1 cellular context compared by ENCODE assay signal in the genomic region with DNA sequence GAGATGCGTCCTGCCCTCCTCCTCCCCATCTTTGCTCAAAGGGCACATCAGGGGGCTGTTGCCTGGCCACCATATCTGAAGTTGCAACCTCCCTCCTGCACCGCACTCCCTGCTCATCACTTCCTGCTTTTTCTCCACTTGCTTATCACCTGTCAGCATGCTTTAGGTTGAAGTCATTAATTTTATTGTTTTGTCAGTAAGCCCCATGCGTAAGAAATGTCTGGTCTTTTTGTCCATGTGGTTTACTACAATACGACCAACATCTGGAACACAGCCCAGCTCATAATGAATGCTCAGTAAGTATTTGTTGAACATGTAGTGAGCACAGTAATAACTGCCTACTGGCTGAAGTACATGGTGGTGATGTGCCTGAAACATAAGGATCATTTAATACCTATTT.
TF ChIP-seq lines count a peak whose summit lies in the region.

No MANE protein-coding gene starts in this region.

TF ChIP-seq in K562, 482 proteins besides CTCF, POLR2A, EP300 and RAD21 (continued from another document and continues in another):
- no peak for TF ChIP-seq HEY1 (CRISPR knock-in tag; IDR thresholded peaks at IDR 0.05; ENCODE audit: borderline replicate concordance)
- no peak for TF ChIP-seq RBM39 (optimal IDR thresholded peaks at IDR 0.05; ENCODE audit: low read depth, low read length)
- TF ChIP-seq, protein P1, sequence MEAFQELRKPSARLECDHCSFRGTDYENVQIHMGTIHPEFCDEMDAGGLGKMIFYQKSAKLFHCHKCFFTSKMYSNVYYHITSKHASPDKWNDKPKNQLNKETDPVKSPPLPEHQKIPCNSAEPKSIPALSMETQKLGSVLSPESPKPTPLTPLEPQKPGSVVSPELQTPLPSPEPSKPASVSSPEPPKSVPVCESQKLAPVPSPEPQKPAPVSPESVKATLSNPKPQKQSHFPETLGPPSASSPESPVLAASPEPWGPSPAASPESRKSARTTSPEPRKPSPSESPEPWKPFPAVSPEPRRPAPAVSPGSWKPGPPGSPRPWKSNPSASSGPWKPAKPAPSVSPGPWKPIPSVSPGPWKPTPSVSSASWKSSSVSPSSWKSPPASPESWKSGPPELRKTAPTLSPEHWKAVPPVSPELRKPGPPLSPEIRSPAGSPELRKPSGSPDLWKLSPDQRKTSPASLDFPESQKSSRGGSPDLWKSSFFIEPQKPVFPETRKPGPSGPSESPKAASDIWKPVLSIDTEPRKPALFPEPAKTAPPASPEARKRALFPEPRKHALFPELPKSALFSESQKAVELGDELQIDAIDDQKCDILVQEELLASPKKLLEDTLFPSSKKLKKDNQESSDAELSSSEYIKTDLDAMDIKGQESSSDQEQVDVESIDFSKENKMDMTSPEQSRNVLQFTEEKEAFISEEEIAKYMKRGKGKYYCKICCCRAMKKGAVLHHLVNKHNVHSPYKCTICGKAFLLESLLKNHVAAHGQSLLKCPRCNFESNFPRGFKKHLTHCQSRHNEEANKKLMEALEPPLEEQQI (IDR thresholded peaks at IDR 0.05): peak; percentile 61; the same call in 1 of the 2 replicates
- TF ChIP-seq STAT5A (IDR thresholded peaks at IDR 0.05; ENCODE audit: borderline replicate concordance, low read length): peak; percentile 60
- TF ChIP-seq BHLHE40 (IDR thresholded peaks at IDR 0.05; ENCODE audit: low read length): peak; percentile 25; the same call in 1 of the 2 replicates
- TF ChIP-seq, protein P2, sequence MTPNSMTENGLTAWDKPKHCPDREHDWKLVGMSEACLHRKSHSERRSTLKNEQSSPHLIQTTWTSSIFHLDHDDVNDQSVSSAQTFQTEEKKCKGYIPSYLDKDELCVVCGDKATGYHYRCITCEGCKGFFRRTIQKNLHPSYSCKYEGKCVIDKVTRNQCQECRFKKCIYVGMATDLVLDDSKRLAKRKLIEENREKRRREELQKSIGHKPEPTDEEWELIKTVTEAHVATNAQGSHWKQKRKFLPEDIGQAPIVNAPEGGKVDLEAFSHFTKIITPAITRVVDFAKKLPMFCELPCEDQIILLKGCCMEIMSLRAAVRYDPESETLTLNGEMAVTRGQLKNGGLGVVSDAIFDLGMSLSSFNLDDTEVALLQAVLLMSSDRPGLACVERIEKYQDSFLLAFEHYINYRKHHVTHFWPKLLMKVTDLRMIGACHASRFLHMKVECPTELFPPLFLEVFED (CRISPR knock-in tag; conservative IDR thresholded peaks at IDR 0.05): no peak
- peak; percentile 55 to 72; a peak in 3 of 4 replicates for TF ChIP-seq KDM1A (IDR thresholded peaks at IDR 0.05)
- no peak for TF ChIP-seq TGIF2 (CRISPR knock-in tag; IDR thresholded peaks at IDR 0.05)
- peak; percentile 75 for TF ChIP-seq NCOR1 (IDR thresholded peaks at IDR 0.05)
- TF ChIP-seq GABPB2 (CRISPR knock-in tag; conservative IDR thresholded peaks at IDR 0.05): no peak
- TF ChIP-seq CBFA2T3 (IDR thresholded peaks at IDR 0.05): peak; percentile 93
- TF ChIP-seq PML (IDR thresholded peaks at IDR 0.05; ENCODE audit: low read length): peak; percentile 76
- TF ChIP-seq SMARCA4 (IDR thresholded peaks at IDR 0.05): peak; percentile 80
- TF ChIP-seq NRF1 (conservative IDR thresholded peaks at IDR 0.05 in 1 of 2, IDR thresholded peaks at IDR 0.05 in 1 of 2): peak in 1 of 2 experiments; percentile 40; a peak in 1 of 4 replicates
- TF ChIP-seq ETV1 (tag; conservative IDR thresholded peaks at IDR 0.05; ENCODE audit: low read depth): peak; percentile 67
- peak; percentile 67 for TF ChIP-seq MTA2 (IDR thresholded peaks at IDR 0.05; ENCODE audit: low read depth)
- peak; percentile 35; the same call in 1 of the 2 replicates for TF ChIP-seq ELF1 (tag; IDR thresholded peaks at IDR 0.05)
- no peak for TF ChIP-seq PHF8 (IDR thresholded peaks at IDR 0.05; ENCODE audit: borderline replicate concordance, low read length)
- no peak for TF ChIP-seq ZNF133 (CRISPR knock-in tag; IDR thresholded peaks at IDR 0.05)
- peak; percentile 53; the same call in 1 of the 2 replicates for TF ChIP-seq CREM (IDR thresholded peaks at IDR 0.05; ENCODE audit: low read depth)
- no peak for TF ChIP-seq NFATC3 (IDR thresholded peaks at IDR 0.05)
- TF ChIP-seq PURB (CRISPR knock-in tag; IDR thresholded peaks at IDR 0.05; ENCODE audit: low read depth): no peak
- peak; percentile 68 for TF ChIP-seq POLR2AphosphoS5 (IDR thresholded peaks at IDR 0.05; ENCODE audit: control insufficient read depth, insufficient read depth, low read depth, low read length)
- TF ChIP-seq MYNN (IDR thresholded peaks at IDR 0.05): 0 out of 2 replicates have a peak, but pooled peaks have one; percentile 27
- TF ChIP-seq MYNN (CRISPR knock-in tag; IDR thresholded peaks at IDR 0.05): no peak
- TF ChIP-seq GATA2 (CRISPR knock-in tag; IDR thresholded peaks at IDR 0.05): peak; percentile 85
- peak in 1 of 2 experiments; percentile 57; a peak in 1 of 4 replicates for TF ChIP-seq FOXK2 (conservative IDR thresholded peaks at IDR 0.05 in 1 of 2, IDR thresholded peaks at IDR 0.05 in 1 of 2; ENCODE audit: low read depth in 2 of 2)
- TF ChIP-seq, protein P3, sequence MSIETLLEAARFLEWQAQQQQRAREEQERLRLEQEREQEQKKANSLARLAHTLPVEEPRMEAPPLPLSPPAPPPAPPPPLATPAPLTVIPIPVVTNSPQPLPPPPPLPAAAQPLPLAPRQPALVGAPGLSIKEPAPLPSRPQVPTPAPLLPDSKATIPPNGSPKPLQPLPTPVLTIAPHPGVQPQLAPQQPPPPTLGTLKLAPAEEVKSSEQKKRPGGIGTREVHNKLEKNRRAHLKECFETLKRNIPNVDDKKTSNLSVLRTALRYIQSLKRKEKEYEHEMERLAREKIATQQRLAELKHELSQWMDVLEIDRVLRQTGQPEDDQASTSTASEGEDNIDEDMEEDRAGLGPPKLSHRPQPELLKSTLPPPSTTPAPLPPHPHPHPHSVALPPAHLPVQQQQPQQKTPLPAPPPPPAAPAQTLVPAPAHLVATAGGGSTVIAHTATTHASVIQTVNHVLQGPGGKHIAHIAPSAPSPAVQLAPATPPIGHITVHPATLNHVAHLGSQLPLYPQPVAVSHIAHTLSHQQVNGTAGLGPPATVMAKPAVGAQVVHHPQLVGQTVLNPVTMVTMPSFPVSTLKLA (conservative IDR thresholded peaks at IDR 0.05): peak; percentile 46 to 81; a peak in 3 of 4 replicates
- no peak for TF ChIP-seq RAD51 (IDR thresholded peaks at IDR 0.05; ENCODE audit: borderline replicate concordance, low read depth)
- TF ChIP-seq KLF16 (IDR thresholded peaks at IDR 0.05): peak; percentile 76
- peak; percentile 36 for TF ChIP-seq DACH1 (IDR thresholded peaks at IDR 0.05; ENCODE audit: partially characterized antibody)
- TF ChIP-seq, protein P4, sequence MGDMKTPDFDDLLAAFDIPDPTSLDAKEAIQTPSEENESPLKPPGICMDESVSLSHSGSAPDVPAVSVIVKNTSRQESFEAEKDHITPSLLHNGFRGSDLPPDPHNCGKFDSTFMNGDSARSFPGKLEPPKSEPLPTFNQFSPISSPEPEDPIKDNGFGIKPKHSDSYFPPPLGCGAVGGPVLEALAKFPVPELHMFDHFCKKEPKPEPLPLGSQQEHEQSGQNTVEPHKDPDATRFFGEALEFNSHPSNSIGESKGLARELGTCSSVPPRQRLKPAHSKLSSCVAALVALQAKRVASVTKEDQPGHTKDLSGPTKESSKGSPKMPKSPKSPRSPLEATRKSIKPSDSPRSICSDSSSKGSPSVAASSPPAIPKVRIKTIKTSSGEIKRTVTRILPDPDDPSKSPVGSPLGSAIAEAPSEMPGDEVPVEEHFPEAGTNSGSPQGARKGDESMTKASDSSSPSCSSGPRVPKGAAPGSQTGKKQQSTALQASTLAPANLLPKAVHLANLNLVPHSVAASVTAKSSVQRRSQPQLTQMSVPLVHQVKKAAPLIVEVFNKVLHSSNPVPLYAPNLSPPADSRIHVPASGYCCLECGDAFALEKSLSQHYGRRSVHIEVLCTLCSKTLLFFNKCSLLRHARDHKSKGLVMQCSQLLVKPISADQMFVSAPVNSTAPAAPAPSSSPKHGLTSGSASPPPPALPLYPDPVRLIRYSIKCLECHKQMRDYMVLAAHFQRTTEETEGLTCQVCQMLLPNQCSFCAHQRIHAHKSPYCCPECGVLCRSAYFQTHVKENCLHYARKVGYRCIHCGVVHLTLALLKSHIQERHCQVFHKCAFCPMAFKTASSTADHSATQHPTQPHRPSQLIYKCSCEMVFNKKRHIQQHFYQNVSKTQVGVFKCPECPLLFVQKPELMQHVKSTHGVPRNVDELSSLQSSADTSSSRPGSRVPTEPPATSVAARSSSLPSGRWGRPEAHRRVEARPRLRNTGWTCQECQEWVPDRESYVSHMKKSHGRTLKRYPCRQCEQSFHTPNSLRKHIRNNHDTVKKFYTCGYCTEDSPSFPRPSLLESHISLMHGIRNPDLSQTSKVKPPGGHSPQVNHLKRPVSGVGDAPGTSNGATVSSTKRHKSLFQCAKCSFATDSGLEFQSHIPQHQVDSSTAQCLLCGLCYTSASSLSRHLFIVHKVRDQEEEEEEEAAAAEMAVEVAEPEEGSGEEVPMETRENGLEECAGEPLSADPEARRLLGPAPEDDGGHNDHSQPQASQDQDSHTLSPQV (IDR thresholded peaks at IDR 0.05): peak; percentile 29; the same call in 1 of the 2 replicates
- peak in 1 of 2 experiments; percentile 46; a peak in 1 of 4 replicates for TF ChIP-seq TBL1XR1 (IDR thresholded peaks at IDR 0.05; ENCODE audit: low read length in 2 of 2)
- TF ChIP-seq MED1 (CRISPR knock-in tag; IDR thresholded peaks at IDR 0.05; ENCODE audit: borderline replicate concordance): no peak
- TF ChIP-seq SPI1 (IDR thresholded peaks at IDR 0.05; ENCODE audit: borderline replicate concordance, low read depth, low read length): peak; percentile 87
- peak; percentile 83 for TF ChIP-seq DPF2 (IDR thresholded peaks at IDR 0.05)
- TF ChIP-seq MECOM (CRISPR knock-in tag; IDR thresholded peaks at IDR 0.05): peak; percentile 76; the same call in 1 of the 2 replicates
- TF ChIP-seq, protein P5, sequence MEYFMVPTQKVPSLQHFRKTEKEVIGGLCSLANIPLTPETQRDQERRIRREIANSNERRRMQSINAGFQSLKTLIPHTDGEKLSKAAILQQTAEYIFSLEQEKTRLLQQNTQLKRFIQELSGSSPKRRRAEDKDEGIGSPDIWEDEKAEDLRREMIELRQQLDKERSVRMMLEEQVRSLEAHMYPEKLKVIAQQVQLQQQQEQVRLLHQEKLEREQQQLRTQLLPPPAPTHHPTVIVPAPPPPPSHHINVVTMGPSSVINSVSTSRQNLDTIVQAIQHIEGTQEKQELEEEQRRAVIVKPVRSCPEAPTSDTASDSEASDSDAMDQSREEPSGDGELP (CRISPR knock-in tag; IDR thresholded peaks at IDR 0.05; ENCODE audit: borderline replicate concordance): 0 out of 2 replicates have a peak, but pooled peaks have one; percentile 43
- TF ChIP-seq ATF7 (IDR thresholded peaks at IDR 0.05): peak; percentile 44; the same call in 1 of the 2 replicates
- peak; percentile 79 for TF ChIP-seq CXXC5 (CRISPR knock-in tag; IDR thresholded peaks at IDR 0.05)
- 0 out of 2 replicates have a peak, but pooled peaks have one; percentile 19 for TF ChIP-seq GABPB1 (CRISPR knock-in tag; IDR thresholded peaks at IDR 0.05)
- TF ChIP-seq CBFA2T2 (conservative IDR thresholded peaks at IDR 0.05): peak; percentile 84
- TF ChIP-seq, protein P6, sequence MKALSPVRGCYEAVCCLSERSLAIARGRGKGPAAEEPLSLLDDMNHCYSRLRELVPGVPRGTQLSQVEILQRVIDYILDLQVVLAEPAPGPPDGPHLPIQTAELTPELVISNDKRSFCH (CRISPR knock-in tag; IDR thresholded peaks at IDR 0.05): no peak
- TF ChIP-seq, protein P6 (tag; IDR thresholded peaks at IDR 0.05): peak; percentile 60; the same call in 1 of the 2 replicates
- TF ChIP-seq SMAD4 (CRISPR knock-in tag; conservative IDR thresholded peaks at IDR 0.05): peak; percentile 82
- TF ChIP-seq CTBP1 (IDR thresholded peaks at IDR 0.05; ENCODE audit: borderline replicate concordance): peak; percentile 93
- peak; percentile 84 for TF ChIP-seq TAL1 (IDR thresholded peaks at IDR 0.05)
- peak; percentile 73; the same call in 1 of the 2 replicates for TF ChIP-seq ETV5 (CRISPR knock-in tag; IDR thresholded peaks at IDR 0.05; ENCODE audit: low read depth)
- TF ChIP-seq TEAD4 (IDR thresholded peaks at IDR 0.05; ENCODE audit: low read length): peak; percentile 89
- TF ChIP-seq TEAD4 (CRISPR knock-in tag; IDR thresholded peaks at IDR 0.05; ENCODE audit: borderline replicate concordance): no peak
- peak; percentile 53; the same call in 1 of the 2 replicates for TF ChIP-seq EP400 (IDR thresholded peaks at IDR 0.05)
- TF ChIP-seq, protein P7, sequence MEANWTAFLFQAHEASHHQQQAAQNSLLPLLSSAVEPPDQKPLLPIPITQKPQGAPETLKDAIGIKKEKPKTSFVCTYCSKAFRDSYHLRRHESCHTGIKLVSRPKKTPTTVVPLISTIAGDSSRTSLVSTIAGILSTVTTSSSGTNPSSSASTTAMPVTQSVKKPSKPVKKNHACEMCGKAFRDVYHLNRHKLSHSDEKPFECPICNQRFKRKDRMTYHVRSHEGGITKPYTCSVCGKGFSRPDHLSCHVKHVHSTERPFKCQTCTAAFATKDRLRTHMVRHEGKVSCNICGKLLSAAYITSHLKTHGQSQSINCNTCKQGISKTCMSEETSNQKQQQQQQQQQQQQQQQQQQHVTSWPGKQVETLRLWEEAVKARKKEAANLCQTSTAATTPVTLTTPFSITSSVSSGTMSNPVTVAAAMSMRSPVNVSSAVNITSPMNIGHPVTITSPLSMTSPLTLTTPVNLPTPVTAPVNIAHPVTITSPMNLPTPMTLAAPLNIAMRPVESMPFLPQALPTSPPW (CRISPR knock-in tag; IDR thresholded peaks at IDR 0.05): 0 out of 2 replicates have a peak, but pooled peaks have one; percentile 18
- peak; percentile 98 for TF ChIP-seq MEIS2 (IDR thresholded peaks at IDR 0.05; ENCODE audit: partially characterized antibody)
- TF ChIP-seq ZNF586 (CRISPR knock-in tag; conservative IDR thresholded peaks at IDR 0.05): no peak
- peak; percentile 71; the same call in 1 of the 2 replicates for TF ChIP-seq ZNF766 (CRISPR knock-in tag; conservative IDR thresholded peaks at IDR 0.05)
- TF ChIP-seq HDAC2 (IDR thresholded peaks at IDR 0.05): 0 out of 2 replicates have a peak, but pooled peaks have one; percentile 45
